ENCODE assay signal across 9 cellular contexts in the genomic region with DNA sequence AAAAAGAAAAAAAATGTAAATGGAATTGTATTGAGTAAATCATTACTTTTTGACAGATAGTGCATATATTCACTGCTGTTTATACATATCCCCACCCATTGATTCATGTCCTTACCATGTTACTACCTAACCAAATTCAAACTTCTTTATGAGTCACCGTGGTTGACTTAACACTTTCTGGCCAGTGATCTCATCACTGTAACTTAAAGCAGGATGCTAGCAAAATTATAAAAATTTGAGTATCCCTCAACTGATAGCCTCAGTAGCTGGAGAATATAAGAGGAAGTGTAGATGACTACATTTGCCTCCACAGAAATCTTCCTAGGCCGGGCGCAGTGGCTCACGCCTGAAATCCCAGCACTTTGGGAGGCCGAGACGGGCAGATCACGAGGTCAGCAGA. TPM values are rescaled to one million over a fixed set of nuclear protein-coding genes. Genes with fewer than 3 reads are reported as not detected.
DNase-seq lines count a peak whose midpoint lies in the region; ATAC-seq and TF ChIP-seq lines count a peak whose summit lies in the region.
"Had no signal": no experiment of that assay in that cellular context is flagged by ENCODE, and none has a peak within 500 bp of the region (broad histone marks: within the 10 kb centered on the region; RNA-seq: fewer than 3 reads in every experiment).

No MANE protein-coding gene starts in this region.

- no peak overlapping the region for H3K4me3 ChIP-seq in HEK293 (ENCODE audit: low read depth, low read length)
- H3K4me3 ChIP-seq: testis had no signal

- no peak for TF ChIP-seq CTCF in HEK293 (tag by site-specific recombination; IDR thresholded peaks at IDR 0.05)

- H3K36me3 ChIP-seq in HEK293 (ENCODE audit: control insufficient read depth in 2 of 2, insufficient read depth in 1 of 2, low read length in 2 of 2) = peaks cover 51 to 73% of the 10 kb centered on the region in 2 experiments

- DNase-seq in GM03348 (ENCODE audit: low spot score) = peak; percentile 37
- DNase-seq in RPMI7951 (ENCODE audit: low read depth) = peak; percentile 66
- DNase-seq in fibroblast of peridontal ligament (ENCODE audit: extremely low read depth) = peak; percentile 72
- no peak for DNase-seq in NCI-H510A (lab: John Stamatoyannopoulos, UW)
- no peak for DNase-seq in KG1 (lab: John Stamatoyannopoulos, UW)
- DNase-seq in activated CD8-positive, alpha-beta memory T cell treated with anti-CD3 and anti-CD28 coated beads, Interleukin-2, amount 50 U/mL, for 4 hours = no peak
- DNase-seq: testis had no signal

- ATAC-seq in HG03039 (IDR thresholded peaks at IDR 0.05; ENCODE audit: unreplicated experiment) = no peak

- H3K4me1 ChIP-seq in HEK293 (ENCODE audit: control insufficient read depth, insufficient read depth, low read length) = peaks cover 9% of the 10 kb centered on the region; the same call in 1 of the 2 replicates
- H3K4me1 ChIP-seq: testis had no signal

- no peak overlapping the region for H3K27ac ChIP-seq in HEK293 (ENCODE audit: extremely low read depth, low read depth, low read length)
- H3K27ac ChIP-seq: testis had no signal

- CTCF ChIA-PET in HEK293 (lab: Yijun Ruan, JAX) = no interaction called here

- H3K9me3 ChIP-seq in HEK293 (ENCODE audit: control insufficient read depth, insufficient read depth, low read depth, low read length) = no peaks in the 10 kb centered on the region
- H3K9me3 ChIP-seq: testis had no signal

- POLR2A ChIA-PET in HEK293 (lab: Yijun Ruan, JAX) = no interaction called here

TF ChIP-seq in HEK293, 187 proteins besides CTCF, POLR2A, EP300 and RAD21:
- TF ChIP-seq SP7 (tag by site-specific recombination; IDR thresholded peaks at IDR 0.05) (peak; percentile 20; the same call in 1 of the 2 replicates), ZNF629 (tag by site-specific recombination; IDR thresholded peaks at IDR 0.05) (peak; percentile 63), SETDB1 (IDR thresholded peaks at IDR 0.05; ENCODE audit: insufficient read length, low read length) (no peak), ZSCAN30 (tag by site-specific recombination; IDR thresholded peaks at IDR 0.05) (no peak), MEIS1 (CRISPR knock-in tag; IDR thresholded peaks at IDR 0.05; ENCODE audit: borderline replicate concordance) (no peak), ZNF16 (tag by site-specific recombination; IDR thresholded peaks at IDR 0.05; ENCODE audit: low read depth) (no peak), OSR2 (tag by site-specific recombination; IDR thresholded peaks at IDR 0.05) (peak; percentile 3; the same call in 1 of the 2 replicates), ZNF521 (tag by site-specific recombination; IDR thresholded peaks at IDR 0.05) (no peak), ZNF514 (tag by site-specific recombination; IDR thresholded peaks at IDR 0.05) (no peak), ZNF10 (tag by site-specific recombination; IDR thresholded peaks at IDR 0.05) (peak; percentile 84), BCL11A (tag by site-specific recombination; IDR thresholded peaks at IDR 0.05; ENCODE audit: low read depth) (no peak)
- TF ChIP-seq, protein P1, sequence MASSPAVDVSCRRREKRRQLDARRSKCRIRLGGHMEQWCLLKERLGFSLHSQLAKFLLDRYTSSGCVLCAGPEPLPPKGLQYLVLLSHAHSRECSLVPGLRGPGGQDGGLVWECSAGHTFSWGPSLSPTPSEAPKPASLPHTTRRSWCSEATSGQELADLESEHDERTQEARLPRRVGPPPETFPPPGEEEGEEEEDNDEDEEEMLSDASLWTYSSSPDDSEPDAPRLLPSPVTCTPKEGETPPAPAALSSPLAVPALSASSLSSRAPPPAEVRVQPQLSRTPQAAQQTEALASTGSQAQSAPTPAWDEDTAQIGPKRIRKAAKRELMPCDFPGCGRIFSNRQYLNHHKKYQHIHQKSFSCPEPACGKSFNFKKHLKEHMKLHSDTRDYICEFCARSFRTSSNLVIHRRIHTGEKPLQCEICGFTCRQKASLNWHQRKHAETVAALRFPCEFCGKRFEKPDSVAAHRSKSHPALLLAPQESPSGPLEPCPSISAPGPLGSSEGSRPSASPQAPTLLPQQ (tag by site-specific recombination; IDR thresholded peaks at IDR 0.05) = 0 out of 2 replicates have a peak, but pooled peaks have one; percentile 20
- TF ChIP-seq, protein P2, sequence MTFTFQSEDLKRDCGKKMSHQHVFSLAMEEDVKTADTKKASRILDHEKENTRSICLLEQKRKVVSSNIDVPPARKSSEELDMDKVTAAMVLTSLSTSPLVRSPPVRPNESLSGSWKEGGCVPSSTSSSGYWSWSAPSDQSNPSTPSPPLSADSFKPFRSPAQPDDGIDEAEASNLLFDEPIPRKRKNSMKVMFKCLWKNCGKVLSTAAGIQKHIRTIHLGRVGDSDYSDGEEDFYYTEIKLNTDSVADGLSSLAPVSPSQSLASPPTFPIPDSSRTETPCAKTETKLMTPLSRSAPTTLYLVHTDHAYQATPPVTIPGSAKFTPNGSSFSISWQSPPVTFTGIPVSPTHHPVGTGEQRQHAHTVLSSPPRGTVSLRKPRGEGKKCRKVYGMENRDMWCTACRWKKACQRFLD (tag by site-specific recombination; IDR thresholded peaks at IDR 0.05) = no peak
- TF ChIP-seq, protein P3, sequence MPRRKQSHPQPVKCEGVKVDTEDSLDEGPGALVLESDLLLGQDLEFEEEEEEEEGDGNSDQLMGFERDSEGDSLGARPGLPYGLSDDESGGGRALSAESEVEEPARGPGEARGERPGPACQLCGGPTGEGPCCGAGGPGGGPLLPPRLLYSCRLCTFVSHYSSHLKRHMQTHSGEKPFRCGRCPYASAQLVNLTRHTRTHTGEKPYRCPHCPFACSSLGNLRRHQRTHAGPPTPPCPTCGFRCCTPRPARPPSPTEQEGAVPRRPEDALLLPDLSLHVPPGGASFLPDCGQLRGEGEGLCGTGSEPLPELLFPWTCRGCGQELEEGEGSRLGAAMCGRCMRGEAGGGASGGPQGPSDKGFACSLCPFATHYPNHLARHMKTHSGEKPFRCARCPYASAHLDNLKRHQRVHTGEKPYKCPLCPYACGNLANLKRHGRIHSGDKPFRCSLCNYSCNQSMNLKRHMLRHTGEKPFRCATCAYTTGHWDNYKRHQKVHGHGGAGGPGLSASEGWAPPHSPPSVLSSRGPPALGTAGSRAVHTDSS (tag by site-specific recombination; IDR thresholded peaks at IDR 0.05) = no peak
- TF ChIP-seq, protein P4, sequence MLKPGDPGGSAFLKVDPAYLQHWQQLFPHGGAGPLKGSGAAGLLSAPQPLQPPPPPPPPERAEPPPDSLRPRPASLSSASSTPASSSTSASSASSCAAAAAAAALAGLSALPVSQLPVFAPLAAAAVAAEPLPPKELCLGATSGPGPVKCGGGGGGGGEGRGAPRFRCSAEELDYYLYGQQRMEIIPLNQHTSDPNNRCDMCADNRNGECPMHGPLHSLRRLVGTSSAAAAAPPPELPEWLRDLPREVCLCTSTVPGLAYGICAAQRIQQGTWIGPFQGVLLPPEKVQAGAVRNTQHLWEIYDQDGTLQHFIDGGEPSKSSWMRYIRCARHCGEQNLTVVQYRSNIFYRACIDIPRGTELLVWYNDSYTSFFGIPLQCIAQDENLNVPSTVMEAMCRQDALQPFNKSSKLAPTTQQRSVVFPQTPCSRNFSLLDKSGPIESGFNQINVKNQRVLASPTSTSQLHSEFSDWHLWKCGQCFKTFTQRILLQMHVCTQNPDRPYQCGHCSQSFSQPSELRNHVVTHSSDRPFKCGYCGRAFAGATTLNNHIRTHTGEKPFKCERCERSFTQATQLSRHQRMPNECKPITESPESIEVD (tag by site-specific recombination; IDR thresholded peaks at IDR 0.05) = 0 out of 2 replicates have a peak, but pooled peaks have one; percentile 12

RNA-seq across cellular contexts. Expression of a gene that starts 13.4 kb away (rescaled TPM):
- total RNA-seq in RPMI7951 (2014; rRNA removed; shearing (Covaris generic)) = 90.0 and 100 TPM in 2 replicates

RNA-seq across cellular contexts. Expression of a gene that starts 13.9 kb away (rescaled TPM):
- 12.0 and 12.3 TPM in 2 replicates for total RNA-seq in RPMI7951 (2014; rRNA removed; shearing (Covaris generic))

RNA-seq across cellular contexts. Expression of a gene that starts 25.6 kb away (rescaled TPM):
- 8.5 and 10.2 TPM in 2 replicates for total RNA-seq in RPMI7951 (2014; rRNA removed; shearing (Covaris generic))

Comparison
In these comparisons a context has a peak if more than half of its experiments do, and no peak if none do; other contexts are left out.
1. DNase-seq: peak in GM03348 (single experiment), RPMI7951 (single experiment) and fibroblast of peridontal ligament (single experiment); none in NCI-H510A (single experiment), KG1 (single experiment) and activated CD8-positive, alpha-beta memory T cell treated with anti-CD3 and anti-CD28 coated beads, Interleukin-2, amount 50 U/mL, for 4 hours (single experiment).